ENCODE assay signal across 8 cellular contexts in genomic region chrX:10106801-10107200, GRCh38. TPM values are rescaled to one million over a fixed set of nuclear protein-coding genes. Genes with fewer than 3 reads are reported as not detected.
DNase-seq lines count a peak whose midpoint lies in the region; ATAC-seq and TF ChIP-seq lines count a peak whose summit lies in the region.

No MANE protein-coding gene starts in this region.

- H3K27ac ChIP-seq in stomach, result peak overlapping the region in 4 of 5 donors; percentile 39 to 78 (median 46)
- no peak overlapping the region for H3K27ac ChIP-seq in PC-3 (ENCODE audit: low read length)

- H3K4me1 ChIP-seq in stomach, result peaks cover 4 to 53% (median 26%) of the 10 kb centered on the region in 4 donors
- no peaks in the 10 kb centered on the region for H3K4me1 ChIP-seq in PC-3 (ENCODE audit: insufficient read depth, low read length)

- H3K36me3 Mint-ChIP-seq in IgD-negative memory B cell, result no peaks in the 10 kb centered on the region
- H3K36me3 Mint-ChIP-seq in activated naive CD8-positive, alpha-beta T cell, result peaks cover 12% of the 10 kb centered on the region

- no peak for TF ChIP-seq CTCF in stomach (IDR thresholded peaks at IDR 0.05)
- TF ChIP-seq CTCF in PC-3 (conservative IDR thresholded peaks at IDR 0.05; ENCODE audit: low read depth, low read length), result no peak
- no peak for TF ChIP-seq CTCF in GM10248 (IDR thresholded peaks at IDR 0.05; ENCODE audit: control extremely low read depth, extremely low read depth, low read depth, missing control alignments)

- DNase-seq in NCI-H82 (lab: John Stamatoyannopoulos, UW), result peak; percentile 0
- no peak for DNase-seq in NCI-H82 treated with DMSO at 0.1 percent for 48 hours (lab: John Stamatoyannopoulos, UW; ENCODE audit: unreplicated experiment)
- no peak for DNase-seq in stomach
- no peak for DNase-seq in C1 segment of cervical spinal cord (lab: John Stamatoyannopoulos, UW)
- DNase-seq in PC-3, result no peak
- no peak for DNase-seq in GM10248 (ENCODE audit: extremely low spot score)

- H3K9me3 Mint-ChIP-seq in IgD-negative memory B cell, result no peaks in the 10 kb centered on the region
- H3K9me3 Mint-ChIP-seq in activated naive CD8-positive, alpha-beta T cell (ENCODE audit: low read depth), result no peaks in the 10 kb centered on the region

- no TSS peak for BruUV-seq in PC-3 (replicated peaks; lab: Mats Ljungman, UMichigan)

- H3K9me2 ChIP-seq in PC-3 (replicated peaks; ENCODE audit: low read length), result no peaks in the 10 kb centered on the region

- TF ChIP-seq EP300 in stomach (IDR thresholded peaks at IDR 0.05), result no peak

- no peak for ATAC-seq in PC-3

- H3K27me3 ChIP-seq in stomach (no peaks in the 10 kb centered on the region), PC-3 (ENCODE audit: low read length) (no peaks in the 10 kb centered on the region)

- POLR2A ChIA-PET in PC-3 (lab: Charles Lee; ENCODE audit: unreplicated experiment) (no interaction called here), GM10248 (lab: Yijun Ruan, JAX) (no interaction called here)

- peak overlapping the region; percentile 76 to 96 (median 81) for H3K27ac Mint-ChIP-seq in IgD-negative memory B cell
- peak overlapping the region; percentile 94 for H3K27ac Mint-ChIP-seq in activated naive CD8-positive, alpha-beta T cell

- no peak overlapping the region for H3K4me2 ChIP-seq in PC-3 (ENCODE audit: low read length)

- H3K27me3 Mint-ChIP-seq in IgD-negative memory B cell, result peaks cover 3% of the 10 kb centered on the region
- no peaks in the 10 kb centered on the region for H3K27me3 Mint-ChIP-seq in activated naive CD8-positive, alpha-beta T cell

- no peaks in the 10 kb centered on the region for H4K20me1 ChIP-seq in PC-3 (ENCODE audit: low read length)

- H3K36me3 ChIP-seq in stomach (peaks cover 0 to 7% (median 3%) of the 10 kb centered on the region in 4 donors), PC-3 (ENCODE audit: low read depth, low read length) (no peaks in the 10 kb centered on the region)

- CTCF ChIA-PET in PC-3 (lab: Charles Lee), result no interaction called here
- CTCF ChIA-PET in GM10248 (lab: Yijun Ruan, JAX), result interaction anchor here (1.2 to 2.8 kb wide), 4 partner anchors 12 to 110 kb away, joined by 3 to 9 read pairs (median 4); no protein-coding TSS in a partner anchor

- WGBS in stomach, 5 donors, result 69 to 73% (median 71%) methylated on average over 10 of the region's 10 CpGs

- H2AFZ ChIP-seq in PC-3 (ENCODE audit: low read length), result no peak overlapping the region

- intact Hi-C loops in stomach (cut with DNase I; ENCODE audit: low total_unique reads), result no loop called here
- intact Hi-C loops in PC-3 (cut with micrococcal nuclease), result no loop called here

- peak overlapping the region; percentile 28 to 89 (median 74) for H3K4me3 Mint-ChIP-seq in IgD-negative memory B cell
- peak overlapping the region; percentile 58 for H3K4me3 Mint-ChIP-seq in activated naive CD8-positive, alpha-beta T cell

- H3K4me1 Mint-ChIP-seq in IgD-negative memory B cell, result peaks cover 34 to 57% (median 55%) of the 10 kb centered on the region in 3 donors
- H3K4me1 Mint-ChIP-seq in activated naive CD8-positive, alpha-beta T cell (ENCODE audit: low read depth), result peaks cover 62% of the 10 kb centered on the region

- H3K9me3 ChIP-seq in stomach (no peaks in the 10 kb centered on the region), PC-3 (ENCODE audit: low read length) (no peaks in the 10 kb centered on the region)

- H3K9ac ChIP-seq in PC-3 (ENCODE audit: low read length), result no peak overlapping the region

- no peaks in the 10 kb centered on the region for H3F3A ChIP-seq in PC-3 (ENCODE audit: low read length, unreplicated experiment)

- no peak for TF ChIP-seq POLR2A in stomach (IDR thresholded peaks at IDR 0.05)

- H3K79me2 ChIP-seq in PC-3 (ENCODE audit: low read length), result no peaks in the 10 kb centered on the region

- H3K4me3 ChIP-seq in stomach (no peak overlapping the region), PC-3 (ENCODE audit: low read length) (no peak overlapping the region)

RNA-seq across cellular contexts. Expression of gene CLCN4, which starts 50.0 kb away (rescaled TPM):
- polyA plus RNA-seq in IgD-negative memory B cell (5.1 TPM), stomach (under 1 TPM; 0.35 to 0.68 (median 0.46) TPM)
- total RNA-seq in stomach (10 to 100 TPM in 1 of 5 donors, 1 to 10 TPM in 3, not detected in 1; 2.7 to 22.3 (median 5.3) TPM), PC-3 (2014; rRNA removed) (13.7 and 16.3 TPM in 2 replicates)
